ENCODE assay signal across 8 cellular contexts in genomic region chr1:23801338-23801748, GRCh38. TPM values are rescaled to one million over a fixed set of nuclear protein-coding genes. Genes with fewer than 3 reads are reported as not detected.
DNase-seq lines count a peak whose midpoint lies in the region; ATAC-seq and TF ChIP-seq lines count a peak whose summit lies in the region.

No MANE protein-coding gene starts in this region.

- DNase-seq in activated CD8-positive, alpha-beta memory T cell treated with anti-CD3 and anti-CD28 coated beads, Interleukin-2, amount 10 ng/mL, durations not matched to agents 7 days and 5 days = no peak
- no peak for DNase-seq in activated CD8-positive, alpha-beta memory T cell treated with anti-CD3 and anti-CD28 coated beads, Interleukin-2, amount 50 U/mL, for 4 hours
- no peak for DNase-seq in activated T-helper 2 cell treated with anti-CD3 and anti-CD28 coated beads, Interferon-gamma antibody, Interleukin-2, Interleukin-4, amounts not matched to agents 10 μg/mL and 5 μg/mL and 100 μg/mL, durations not matched to agents 14 hours and 24 hours and 36 hours (ENCODE audit: low spot score)
- DNase-seq in kidney epithelial cell (ENCODE audit: low read depth) (no peak), NOMO-1 (lab: John Stamatoyannopoulos, UW; ENCODE audit: unreplicated experiment in 2 of 2) (no peak)
- no peak for DNase-seq in stimulated activated CD4-positive, alpha-beta T cell treated with anti-CD3 and anti-CD28 coated beads, Interleukin-15, amount 100 ng/mL, for 24 hours

- CTCF ChIA-PET in activated CD8-positive, alpha-beta memory T cell treated with anti-CD3 and anti-CD28 coated beads, Interleukin-2, amount 10 ng/mL, durations not matched to agents 7 days and 5 days (lab: Charles Lee) = interaction anchor here (0.7 to 5.1 kb wide), 8 partner anchors 10 to 260 kb away, joined by 3 to 44 read pairs (median 6); partner anchors contain the start of gene LYPLA2

- H3K4me3 ChIP-seq in kidney epithelial cell (ENCODE audit: low read depth, low read length) (peak overlapping the region; percentile 97), thymus (ENCODE audit: low read length) (peak overlapping the region; percentile 82)

- no peaks in the 10 kb centered on the region for H3K27me3 ChIP-seq in kidney epithelial cell (ENCODE audit: control insufficient read depth, insufficient read depth, low read length)
- H3K27me3 ChIP-seq in thymus (ENCODE audit: control insufficient read depth, insufficient read depth) = no peaks in the 10 kb centered on the region

- intact Hi-C loops in activated T-helper 2 cell treated with anti-CD3 and anti-CD28 coated beads, Interferon-gamma antibody, Interleukin-2, Interleukin-4, amounts not matched to agents 10 μg/mL and 5 μg/mL and 100 μg/mL, durations not matched to agents 14 hours and 24 hours and 36 hours (cut with micrococcal nuclease) = loop anchor here (10.0 kb wide), 1 partner anchor 173 kb away; no protein-coding TSS in a partner anchor

- H3K4me1 ChIP-seq in thymus (ENCODE audit: control insufficient read depth, insufficient read depth, low read length) = peaks cover 8% of the 10 kb centered on the region

- peak overlapping the region; percentile 88 for H3K27ac Mint-ChIP-seq in activated CD8-positive, alpha-beta memory T cell treated with anti-CD3 and anti-CD28 coated beads, Interleukin-2, amount 10 ng/mL, durations not matched to agents 7 days and 5 days
- H3K27ac Mint-ChIP-seq in activated T-helper 2 cell treated with anti-CD3 and anti-CD28 coated beads, Interferon-gamma antibody, Interleukin-2, Interleukin-4, amounts not matched to agents 10 μg/mL and 5 μg/mL and 100 μg/mL, durations not matched to agents 14 hours and 24 hours and 36 hours = peak overlapping the region; percentile 55

- H3K9me3 Mint-ChIP-seq in activated CD8-positive, alpha-beta memory T cell treated with anti-CD3 and anti-CD28 coated beads, Interleukin-2, amount 10 ng/mL, durations not matched to agents 7 days and 5 days (ENCODE audit: low read depth) = no peaks in the 10 kb centered on the region
- no peaks in the 10 kb centered on the region for H3K9me3 Mint-ChIP-seq in activated T-helper 2 cell treated with anti-CD3 and anti-CD28 coated beads, Interferon-gamma antibody, Interleukin-2, Interleukin-4, amounts not matched to agents 10 μg/mL and 5 μg/mL and 100 μg/mL, durations not matched to agents 14 hours and 24 hours and 36 hours

- no peaks in the 10 kb centered on the region for H3K27me3 Mint-ChIP-seq in activated CD8-positive, alpha-beta memory T cell treated with anti-CD3 and anti-CD28 coated beads, Interleukin-2, amount 10 ng/mL, durations not matched to agents 7 days and 5 days
- H3K27me3 Mint-ChIP-seq in activated T-helper 2 cell treated with anti-CD3 and anti-CD28 coated beads, Interferon-gamma antibody, Interleukin-2, Interleukin-4, amounts not matched to agents 10 μg/mL and 5 μg/mL and 100 μg/mL, durations not matched to agents 14 hours and 24 hours and 36 hours (ENCODE audit: low read depth) = no peaks in the 10 kb centered on the region

- H3K9me3 ChIP-seq in thymus (ENCODE audit: control insufficient read depth) = no peaks in the 10 kb centered on the region

- ATAC-seq in activated CD8-positive, alpha-beta memory T cell treated with anti-CD3 and anti-CD28 coated beads, Interleukin-2, amount 10 ng/mL, durations not matched to agents 7 days and 5 days = no peak
- ATAC-seq in GM19395 (IDR thresholded peaks at IDR 0.05; ENCODE audit: unreplicated experiment) = no peak

- H3K4me1 Mint-ChIP-seq in activated CD8-positive, alpha-beta memory T cell treated with anti-CD3 and anti-CD28 coated beads, Interleukin-2, amount 10 ng/mL, durations not matched to agents 7 days and 5 days = peaks cover 13% of the 10 kb centered on the region
- peaks cover 11% of the 10 kb centered on the region for H3K4me1 Mint-ChIP-seq in activated T-helper 2 cell treated with anti-CD3 and anti-CD28 coated beads, Interferon-gamma antibody, Interleukin-2, Interleukin-4, amounts not matched to agents 10 μg/mL and 5 μg/mL and 100 μg/mL, durations not matched to agents 14 hours and 24 hours and 36 hours (ENCODE audit: low read depth)

- H3K4me3 Mint-ChIP-seq in activated CD8-positive, alpha-beta memory T cell treated with anti-CD3 and anti-CD28 coated beads, Interleukin-2, amount 10 ng/mL, durations not matched to agents 7 days and 5 days = peak overlapping the region; percentile 86
- H3K4me3 Mint-ChIP-seq in activated T-helper 2 cell treated with anti-CD3 and anti-CD28 coated beads, Interferon-gamma antibody, Interleukin-2, Interleukin-4, amounts not matched to agents 10 μg/mL and 5 μg/mL and 100 μg/mL, durations not matched to agents 14 hours and 24 hours and 36 hours (ENCODE audit: low read depth) = peak overlapping the region; percentile 97

- H3K36me3 Mint-ChIP-seq in activated CD8-positive, alpha-beta memory T cell treated with anti-CD3 and anti-CD28 coated beads, Interleukin-2, amount 10 ng/mL, durations not matched to agents 7 days and 5 days = peaks cover 1% of the 10 kb centered on the region
- peaks cover 30% of the 10 kb centered on the region for H3K36me3 Mint-ChIP-seq in activated T-helper 2 cell treated with anti-CD3 and anti-CD28 coated beads, Interferon-gamma antibody, Interleukin-2, Interleukin-4, amounts not matched to agents 10 μg/mL and 5 μg/mL and 100 μg/mL, durations not matched to agents 14 hours and 24 hours and 36 hours (ENCODE audit: low read depth)

- no peak for TF ChIP-seq CTCF in kidney epithelial cell (IDR thresholded peaks at IDR 0.05; ENCODE audit: insufficient read depth, low read length, poor library complexity, severe bottlenecking)

- 57% methylated on average over 19 of the region's 19 CpGs for WGBS in thymus

- H3K36me3 ChIP-seq in kidney epithelial cell (ENCODE audit: control insufficient read depth, insufficient read depth, low read length) (peaks cover 2% of the 10 kb centered on the region), thymus (ENCODE audit: control insufficient read depth, insufficient read depth) (peaks cover 27% of the 10 kb centered on the region)

- H3K27ac ChIP-seq in thymus (ENCODE audit: low read depth) = peak overlapping the region; percentile 75

RNA-seq across cellular contexts. Expression of gene GALE, which starts 0.8 kb away (rescaled TPM):
- total RNA-seq in activated CD8-positive, alpha-beta memory T cell treated with anti-CD3 and anti-CD28 coated beads, Interleukin-2, amount 10 ng/mL, durations not matched to agents 7 days and 5 days = 10 to 100 TPM; 39.0 to 41.2 TPM
- total RNA-seq in activated T-helper 2 cell treated with anti-CD3 and anti-CD28 coated beads, Interferon-gamma antibody, Interleukin-2, Interleukin-4, amounts not matched to agents 10 μg/mL and 5 μg/mL and 100 μg/mL, durations not matched to agents 14 hours and 24 hours and 36 hours = 57.8 and 62.1 TPM in 2 replicates
- 158 and 164 TPM in 2 replicates for total RNA-seq in kidney epithelial cell
- 22.6 TPM for polyA plus RNA-seq in thymus

RNA-seq across cellular contexts. Expression of gene LYPLA2, which starts 10.4 kb away (rescaled TPM):
- total RNA-seq in activated CD8-positive, alpha-beta memory T cell treated with anti-CD3 and anti-CD28 coated beads, Interleukin-2, amount 10 ng/mL, durations not matched to agents 7 days and 5 days = 10 to 100 TPM; 75.7 to 87.2 TPM
- total RNA-seq in activated T-helper 2 cell treated with anti-CD3 and anti-CD28 coated beads, Interferon-gamma antibody, Interleukin-2, Interleukin-4, amounts not matched to agents 10 μg/mL and 5 μg/mL and 100 μg/mL, durations not matched to agents 14 hours and 24 hours and 36 hours = 86.4 and 88.4 TPM in 2 replicates
- 163 and 235 TPM in 2 replicates for total RNA-seq in kidney epithelial cell
- 57.7 TPM for polyA plus RNA-seq in thymus

RNA-seq across cellular contexts. Expression of gene PITHD1, which starts 23.1 kb away (rescaled TPM):
- 10 to 100 TPM; 52.9 to 67.1 TPM for total RNA-seq in activated CD8-positive, alpha-beta memory T cell treated with anti-CD3 and anti-CD28 coated beads, Interleukin-2, amount 10 ng/mL, durations not matched to agents 7 days and 5 days
- total RNA-seq in activated T-helper 2 cell treated with anti-CD3 and anti-CD28 coated beads, Interferon-gamma antibody, Interleukin-2, Interleukin-4, amounts not matched to agents 10 μg/mL and 5 μg/mL and 100 μg/mL, durations not matched to agents 14 hours and 24 hours and 36 hours = 71.4 and 72.7 TPM in 2 replicates
- 33.6 and 37.6 TPM in 2 replicates for total RNA-seq in kidney epithelial cell
- polyA plus RNA-seq in thymus = 89.1 TPM

RNA-seq across cellular contexts. Expression of gene HMGCL, which starts 23.9 kb away (rescaled TPM):
- 10 to 100 TPM; 23.8 to 29.0 TPM for total RNA-seq in activated CD8-positive, alpha-beta memory T cell treated with anti-CD3 and anti-CD28 coated beads, Interleukin-2, amount 10 ng/mL, durations not matched to agents 7 days and 5 days
- total RNA-seq in activated T-helper 2 cell treated with anti-CD3 and anti-CD28 coated beads, Interferon-gamma antibody, Interleukin-2, Interleukin-4, amounts not matched to agents 10 μg/mL and 5 μg/mL and 100 μg/mL, durations not matched to agents 14 hours and 24 hours and 36 hours = 22.8 and 25.9 TPM in 2 replicates
- total RNA-seq in kidney epithelial cell = 52.4 and 65.6 TPM in 2 replicates
- polyA plus RNA-seq in thymus = 41.6 TPM

RNA-seq across cellular contexts. Expression of gene ELOA, which starts 58.1 kb away (rescaled TPM):
- total RNA-seq in activated CD8-positive, alpha-beta memory T cell treated with anti-CD3 and anti-CD28 coated beads, Interleukin-2, amount 10 ng/mL, durations not matched to agents 7 days and 5 days = 10 to 100 TPM; 30.1 to 40.7 TPM
- 42.0 and 45.5 TPM in 2 replicates for total RNA-seq in activated T-helper 2 cell treated with anti-CD3 and anti-CD28 coated beads, Interferon-gamma antibody, Interleukin-2, Interleukin-4, amounts not matched to agents 10 μg/mL and 5 μg/mL and 100 μg/mL, durations not matched to agents 14 hours and 24 hours and 36 hours
- 51.8 and 56.7 TPM in 2 replicates for total RNA-seq in kidney epithelial cell
- 16.5 TPM for polyA plus RNA-seq in thymus
